8 cellular contexts compared by ENCODE assay signal in genomic region chr2:127067620-127068350, GRCh38. TPM values are rescaled to one million over a fixed set of nuclear protein-coding genes. Genes with fewer than 3 reads are reported as not detected.
DNase-seq lines count a peak whose midpoint lies in the region; ATAC-seq and TF ChIP-seq lines count a peak whose summit lies in the region.

No MANE protein-coding gene starts in this region.

- peak; percentile 85 for TF ChIP-seq CTCF in GM12873 (IDR thresholded peaks at IDR 0.05; ENCODE audit: insufficient read depth, low read depth, low read length, missing control alignments)

- ATAC-seq in activated CD4-positive, alpha-beta T cell treated with anti-CD3 and anti-CD28 coated beads for 36 hours, result peak; percentile 27
- peak; percentile 59 for ATAC-seq in central memory CD8-positive, alpha-beta T cell (replicated peaks; ENCODE audit: extremely low read depth, poor library complexity, severe bottlenecking)
- peak; percentile 85 for ATAC-seq in left lobe of liver

- H3K4me3 Mint-ChIP-seq in activated CD4-positive, alpha-beta T cell treated with anti-CD3 and anti-CD28 coated beads for 36 hours, result no peak overlapping the region
- H3K4me3 Mint-ChIP-seq in central memory CD8-positive, alpha-beta T cell, result no peak overlapping the region

- peak overlapping the region; percentile 76 for H3K27ac Mint-ChIP-seq in activated CD4-positive, alpha-beta T cell treated with anti-CD3 and anti-CD28 coated beads for 36 hours
- peak overlapping the region; percentile 74 for H3K27ac Mint-ChIP-seq in central memory CD8-positive, alpha-beta T cell (ENCODE audit: low read depth)

- intact Hi-C loops in activated CD4-positive, alpha-beta T cell treated with anti-CD3 and anti-CD28 coated beads for 36 hours (cut with DNase I, micrococcal nuclease), result loop anchor here in 1 of 2 experiments (1.0 to 5.0 kb wide), 5 partner anchors 14 to 411 kb away; partner anchors contain the start of genes ERCC3 and GYPC

- no peaks in the 10 kb centered on the region for H3K9me3 Mint-ChIP-seq in activated CD4-positive, alpha-beta T cell treated with anti-CD3 and anti-CD28 coated beads for 36 hours (ENCODE audit: low read depth)
- no peaks in the 10 kb centered on the region for H3K9me3 Mint-ChIP-seq in central memory CD8-positive, alpha-beta T cell

- peaks cover 21% of the 10 kb centered on the region for H3K36me3 Mint-ChIP-seq in activated CD4-positive, alpha-beta T cell treated with anti-CD3 and anti-CD28 coated beads for 36 hours (ENCODE audit: low read depth)
- H3K36me3 Mint-ChIP-seq in central memory CD8-positive, alpha-beta T cell (ENCODE audit: insufficient read depth), result peaks cover 34% of the 10 kb centered on the region

- no peaks in the 10 kb centered on the region for H3K27me3 Mint-ChIP-seq in activated CD4-positive, alpha-beta T cell treated with anti-CD3 and anti-CD28 coated beads for 36 hours
- H3K27me3 Mint-ChIP-seq in central memory CD8-positive, alpha-beta T cell, result no peaks in the 10 kb centered on the region

- CTCF ChIA-PET in activated CD4-positive, alpha-beta T cell treated with anti-CD3 and anti-CD28 coated beads for 36 hours (lab: Charles Lee), result interaction anchor here (0.5 to 2.3 kb wide), 17 partner anchors 9 to 414 kb away, joined by 3 to 14 read pairs (median 4); no protein-coding TSS in a partner anchor

- POLR2A ChIA-PET in activated CD4-positive, alpha-beta T cell treated with anti-CD3 and anti-CD28 coated beads for 36 hours (lab: Charles Lee), result interaction anchor here (0.7 to 1.4 kb wide), 3 partner anchors 12 to 227 kb away, joined by 4 to 5 read pairs (median 5); no protein-coding TSS in a partner anchor

- peak; percentile 93 for DNase-seq in 8988T
- peak; percentile 31 for DNase-seq in LoVo (ENCODE audit: low spot score)
- peak; percentile 87 for DNase-seq in activated CD4-positive, alpha-beta T cell treated with anti-CD3 and anti-CD28 coated beads for 36 hours
- DNase-seq in central memory CD8-positive, alpha-beta T cell (ENCODE audit: low spot score in 2 of 2), result peak; percentile 54 to 58
- peak; percentile 83 for DNase-seq in left lobe of liver (ENCODE audit: low spot score)
- peak; percentile 33 to 56 (median 39) for DNase-seq in stimulated activated CD4-positive, alpha-beta T cell treated with anti-CD3 and anti-CD28 coated beads, TNF-alpha, amount 100 ng/mL, for 1 hour (ENCODE audit: low read depth in 3 of 3, low spot score in 1 of 3)
- DNase-seq in DMS79 treated with DMSO at 0.1 percent for 48 hours (lab: John Stamatoyannopoulos, UW), result no peak

- H3K4me1 Mint-ChIP-seq in activated CD4-positive, alpha-beta T cell treated with anti-CD3 and anti-CD28 coated beads for 36 hours, result peaks cover 28% of the 10 kb centered on the region
- H3K4me1 Mint-ChIP-seq in central memory CD8-positive, alpha-beta T cell, result peaks cover 56% of the 10 kb centered on the region

RNA-seq across cellular contexts. Expression of gene BIN1, which starts 39.2 kb away (rescaled TPM):
- 10 to 100 TPM; 65.2 to 71.0 TPM for total RNA-seq in activated CD4-positive, alpha-beta T cell treated with anti-CD3 and anti-CD28 coated beads for 36 hours
- total RNA-seq in left lobe of liver, result 28.6 TPM

Comparison
In these comparisons a context has a peak if more than half of its experiments do, and no peak if none do; other contexts are left out.
1. ATAC-seq: peak in every context shown above with its lines; median percentile 85 in left lobe of liver; 59 in central memory CD8-positive, alpha-beta T cell; 27 in activated CD4-positive, alpha-beta T cell treated with anti-CD3 and anti-CD28 coated beads for 36 hours.